22 cellular contexts compared by ENCODE assay signal in genomic region chr9:93292664-93293328, GRCh38.
DNase-seq lines count a peak whose midpoint lies in the region; ATAC-seq, FAIRE-seq and TF ChIP-seq lines count a peak whose summit lies in the region.
"Had no signal": no experiment of that assay in that cellular context is flagged by ENCODE, and none has a peak within 500 bp of the region (broad histone marks: within the 10 kb centered on the region; RNA-seq: fewer than 3 reads in every experiment).

No MANE protein-coding gene starts in this region.

- TF ChIP-seq POLR2A in HepG2 (IDR thresholded peaks at IDR 0.05; ENCODE audit: insufficient read depth in 1 of 2, low read depth in 2 of 2, low read length in 2 of 2): no peak

- ATAC-seq in Right ventricle myocardium inferior (no peak), Right ventricle myocardium superior (ENCODE audit: poor library complexity) (no peak), HepG2 (no peak), upper lobe of right lung (no peak), GM21619 (IDR thresholded peaks at IDR 0.05; ENCODE audit: unreplicated experiment) (no peak)
- ATAC-seq: K562 had no signal

- POLR2A ChIA-PET in HepG2 (lab: Yijun Ruan, JAX): no interaction called here
- POLR2A ChIA-PET in A673 (lab: Charles Lee; ENCODE audit: low non-redundant PET): no interaction called here

- H3K4me3 ChIP-seq in OCI-LY1 (ENCODE audit: low read depth, low read length, poor library complexity, severe bottlenecking): no peak overlapping the region
- no peak overlapping the region for H3K4me3 ChIP-seq in HepG2 (replicated peaks in 1 of 3; ENCODE audit: insufficient read depth in 1 of 3, low read depth in 2 of 3, low read length in 3 of 3)
- H3K4me3 ChIP-seq in upper lobe of right lung: no peak overlapping the region
- H3K4me3 ChIP-seq in A673 (ENCODE audit: low read depth, low read length, poor library complexity, severe bottlenecking): no peak overlapping the region
- H3K4me3 ChIP-seq: K562, MG63, SK-N-MC had no signal

- no peak overlapping the region for H3K9ac ChIP-seq in OCI-LY1 (ENCODE audit: low read length)
- no peak overlapping the region for H3K9ac ChIP-seq in HepG2 (ENCODE audit: insufficient read depth, low read depth, low read length)

- H3K9me3 ChIP-seq in OCI-LY1 (ENCODE audit: low read length): no peaks in the 10 kb centered on the region
- no peaks in the 10 kb centered on the region for H3K9me3 ChIP-seq in HepG2 (ENCODE audit: low read length)
- H3K9me3 ChIP-seq in upper lobe of right lung: no peaks in the 10 kb centered on the region
- no peaks in the 10 kb centered on the region for H3K9me3 ChIP-seq in A673 (ENCODE audit: low read depth, low read length, poor library complexity, severe bottlenecking)
- H3K9me3 ChIP-seq: MG63 had no signal

- H4K20me1 ChIP-seq in OCI-LY1 (ENCODE audit: insufficient read depth, low read length) (no peaks in the 10 kb centered on the region), HepG2 (ENCODE audit: insufficient read depth, low read length) (no peaks in the 10 kb centered on the region)

- H3K27ac ChIP-seq in OCI-LY1 (ENCODE audit: low read depth, low read length, poor library complexity, severe bottlenecking) (peak overlapping the region; percentile 100), HepG2 (ENCODE audit: extremely low read length, insufficient read depth, low read length) (no peak overlapping the region), upper lobe of right lung (no peak overlapping the region), A673 (ENCODE audit: low read depth, low read length, poor library complexity, severe bottlenecking) (no peak overlapping the region)
- H3K27ac ChIP-seq: SK-N-MC had no signal

- WGBS in HepG2 (ENCODE audit: low lambda C conversion rate): 94% methylated on average over 23 of the region's 43 CpGs

- H2AFZ ChIP-seq in OCI-LY1 (ENCODE audit: low read length): no peak overlapping the region
- no peak overlapping the region for H2AFZ ChIP-seq in HepG2 (ENCODE audit: low read length)

- TF ChIP-seq EP300 in HepG2 (IDR thresholded peaks at IDR 0.05; ENCODE audit: low read depth in 2 of 2, low read length in 2 of 2) (no peak), HepG2 (CRISPR knock-in tag; IDR thresholded peaks at IDR 0.05; ENCODE audit: borderline replicate concordance) (no peak)

- no TSS peak for BruUV-seq in HepG2 (replicated peaks; lab: Mats Ljungman, UMichigan)
- BruUV-seq in A673 (replicated peaks; lab: Mats Ljungman, UMichigan): no TSS peak

- no peaks in the 10 kb centered on the region for H3K27me3 ChIP-seq in OCI-LY1 (ENCODE audit: insufficient read depth, low read length)
- no peaks in the 10 kb centered on the region for H3K27me3 ChIP-seq in HepG2 (ENCODE audit: control insufficient read depth in 1 of 2, insufficient read depth in 2 of 2, low read length in 2 of 2)
- H3K27me3 ChIP-seq in upper lobe of right lung: peaks cover 10% of the 10 kb centered on the region
- peaks cover 8% of the 10 kb centered on the region for H3K27me3 ChIP-seq in A673 (replicated peaks; ENCODE audit: insufficient read depth, low read depth, low read length, poor library complexity)
- H3K27me3 ChIP-seq: MG63 had no signal

- DNase-seq in Right ventricle myocardium inferior (ENCODE audit: missing footprints) (peak; percentile 64), Right ventricle myocardium superior (no peak), HepG2 (ENCODE audit: low spot score) (no peak), upper lobe of right lung (peak; percentile 57), EL (no peak), A673 (ENCODE audit: low spot score) (no peak)
- DNase-seq: 8988T, AML-193, MG63, NCI-H1694 treated with DMSO at 0.1 percent for 48 hours, NCI-H2081 treated with DMSO at 0.1 percent for 48 hours, NCI-H2171 treated with DMSO at 0.1 percent for 48 hours, NCI-H526, SHP77 treated with DMSO at 0.1 percent for 48 hours, SW 1271 had no signal

- H3K4me2 ChIP-seq in OCI-LY1 (ENCODE audit: low read length) (no peak overlapping the region), HepG2 (ENCODE audit: low read depth, low read length) (no peak overlapping the region)

- CTCF ChIA-PET in HepG2 (lab: Yijun Ruan, JAX; ENCODE audit: low intra/inter-chr PET ratio, low total read pairs): no interaction called here
- CTCF ChIA-PET in A673 (lab: Charles Lee): interaction anchor here (0.7 kb wide), 1 partner anchor 139 kb away, joined by 4 read pairs; no protein-coding TSS in a partner anchor

- intact Hi-C loops in Right ventricle myocardium inferior (cut with DNase I) (no loop called here), Right ventricle myocardium superior (cut with DNase I) (no loop called here), HepG2 (cut with micrococcal nuclease; ENCODE audit: unreplicated experiment) (loop anchor here (10.0 kb wide), 1 partner anchor 48 kb away; no protein-coding TSS in a partner anchor), upper lobe of right lung (cut with DNase I) (no loop called here), A673 (cut with micrococcal nuclease; ENCODE audit: unreplicated experiment) (no loop called here)

- H3K36me3 ChIP-seq in OCI-LY1 (ENCODE audit: insufficient read depth, low read length): peaks cover 39% of the 10 kb centered on the region
- peaks cover 8 to 19% of the 10 kb centered on the region in 2 experiments; a peak in 3 of 5 replicates for H3K36me3 ChIP-seq in HepG2 (replicated peaks in 1 of 2; ENCODE audit: control insufficient read depth in 1 of 2, insufficient read depth in 2 of 2, low read length in 2 of 2)
- no peaks in the 10 kb centered on the region for H3K36me3 ChIP-seq in upper lobe of right lung
- no peaks in the 10 kb centered on the region for H3K36me3 ChIP-seq in A673 (ENCODE audit: insufficient read depth, low read length, poor library complexity, severe bottlenecking)
- H3K36me3 ChIP-seq: MG63 had no signal

- H3F3A ChIP-seq in OCI-LY1 (ENCODE audit: insufficient read depth, low read length): no peaks in the 10 kb centered on the region

- no peak for TF ChIP-seq RAD21 in HepG2 (CRISPR knock-in tag; IDR thresholded peaks at IDR 0.05)

- in situ Hi-C loops in HepG2 (cut with HindIII; ENCODE audit: extremely low pct_ligation_motif_present, low pct_unique_long_range_greater_than_20kb): no loop called here

- H3K9me2 ChIP-seq in OCI-LY1 (ENCODE audit: low read depth, low read length): no peaks in the 10 kb centered on the region

- H3K79me2 ChIP-seq in OCI-LY1 (ENCODE audit: insufficient read depth, low read length): no peaks in the 10 kb centered on the region
- H3K79me2 ChIP-seq in HepG2 (ENCODE audit: insufficient read depth, low read length): no peaks in the 10 kb centered on the region

- TF ChIP-seq CTCF in OCI-LY1 (IDR thresholded peaks at IDR 0.05; ENCODE audit: low read length) (no peak), HepG2 (CRISPR knock-in tag; IDR thresholded peaks at IDR 0.05) (no peak), upper lobe of right lung (IDR thresholded peaks at IDR 0.05) (no peak), A673 (conservative IDR thresholded peaks at IDR 0.05; ENCODE audit: low read depth, low read length) (no peak)

- H3K4me1 ChIP-seq in OCI-LY1 (ENCODE audit: insufficient read depth, low read length, severe bottlenecking) (peaks cover 91% of the 10 kb centered on the region), HepG2 (ENCODE audit: insufficient read depth, low read length) (peaks cover 58% of the 10 kb centered on the region), upper lobe of right lung (no peaks in the 10 kb centered on the region), A673 (ENCODE audit: insufficient read depth, low read length, poor library complexity, severe bottlenecking) (no peaks in the 10 kb centered on the region)

- FAIRE-seq in HepG2 (lab: Jason Lieb, UNC): no peak
- FAIRE-seq: D721Med, GM12892, H1, K562 had no signal

TF ChIP-seq in HepG2, 621 proteins besides CTCF, POLR2A, EP300 and RAD21 (continues in another document):
- TF ChIP-seq ZNF12 (CRISPR knock-in tag; IDR thresholded peaks at IDR 0.05): no peak
- TF ChIP-seq, protein P1, sequence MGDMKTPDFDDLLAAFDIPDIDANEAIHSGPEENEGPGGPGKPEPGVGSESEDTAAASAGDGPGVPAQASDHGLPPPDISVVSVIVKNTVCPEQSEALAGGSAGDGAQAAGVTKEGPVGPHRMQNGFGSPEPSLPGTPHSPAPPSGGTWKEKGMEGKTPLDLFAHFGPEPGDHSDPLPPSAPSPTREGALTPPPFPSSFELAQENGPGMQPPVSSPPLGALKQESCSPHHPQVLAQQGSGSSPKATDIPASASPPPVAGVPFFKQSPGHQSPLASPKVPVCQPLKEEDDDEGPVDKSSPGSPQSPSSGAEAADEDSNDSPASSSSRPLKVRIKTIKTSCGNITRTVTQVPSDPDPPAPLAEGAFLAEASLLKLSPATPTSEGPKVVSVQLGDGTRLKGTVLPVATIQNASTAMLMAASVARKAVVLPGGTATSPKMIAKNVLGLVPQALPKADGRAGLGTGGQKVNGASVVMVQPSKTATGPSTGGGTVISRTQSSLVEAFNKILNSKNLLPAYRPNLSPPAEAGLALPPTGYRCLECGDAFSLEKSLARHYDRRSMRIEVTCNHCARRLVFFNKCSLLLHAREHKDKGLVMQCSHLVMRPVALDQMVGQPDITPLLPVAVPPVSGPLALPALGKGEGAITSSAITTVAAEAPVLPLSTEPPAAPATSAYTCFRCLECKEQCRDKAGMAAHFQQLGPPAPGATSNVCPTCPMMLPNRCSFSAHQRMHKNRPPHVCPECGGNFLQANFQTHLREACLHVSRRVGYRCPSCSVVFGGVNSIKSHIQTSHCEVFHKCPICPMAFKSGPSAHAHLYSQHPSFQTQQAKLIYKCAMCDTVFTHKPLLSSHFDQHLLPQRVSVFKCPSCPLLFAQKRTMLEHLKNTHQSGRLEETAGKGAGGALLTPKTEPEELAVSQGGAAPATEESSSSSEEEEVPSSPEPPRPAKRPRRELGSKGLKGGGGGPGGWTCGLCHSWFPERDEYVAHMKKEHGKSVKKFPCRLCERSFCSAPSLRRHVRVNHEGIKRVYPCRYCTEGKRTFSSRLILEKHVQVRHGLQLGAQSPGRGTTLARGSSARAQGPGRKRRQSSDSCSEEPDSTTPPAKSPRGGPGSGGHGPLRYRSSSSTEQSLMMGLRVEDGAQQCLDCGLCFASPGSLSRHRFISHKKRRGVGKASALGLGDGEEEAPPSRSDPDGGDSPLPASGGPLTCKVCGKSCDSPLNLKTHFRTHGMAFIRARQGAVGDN (CRISPR knock-in tag; IDR thresholded peaks at IDR 0.05): 0 out of 2 replicates have a peak, but pooled peaks have one; percentile 8
- TF ChIP-seq, protein P2, sequence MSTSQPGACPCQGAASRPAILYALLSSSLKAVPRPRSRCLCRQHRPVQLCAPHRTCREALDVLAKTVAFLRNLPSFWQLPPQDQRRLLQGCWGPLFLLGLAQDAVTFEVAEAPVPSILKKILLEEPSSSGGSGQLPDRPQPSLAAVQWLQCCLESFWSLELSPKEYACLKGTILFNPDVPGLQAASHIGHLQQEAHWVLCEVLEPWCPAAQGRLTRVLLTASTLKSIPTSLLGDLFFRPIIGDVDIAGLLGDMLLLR (CRISPR knock-in tag; IDR thresholded peaks at IDR 0.05): no peak

Comparison
In these comparisons a context has a peak if more than half of its experiments do, and no peak if none do; other contexts are left out.
1. DNase-seq: peak in Right ventricle myocardium inferior (single experiment) and upper lobe of right lung (single experiment); none in Right ventricle myocardium superior (single experiment), HepG2 (single experiment), EL (single experiment) and A673 (single experiment).